8 cellular contexts compared by ENCODE assay signal in the genomic region with DNA sequence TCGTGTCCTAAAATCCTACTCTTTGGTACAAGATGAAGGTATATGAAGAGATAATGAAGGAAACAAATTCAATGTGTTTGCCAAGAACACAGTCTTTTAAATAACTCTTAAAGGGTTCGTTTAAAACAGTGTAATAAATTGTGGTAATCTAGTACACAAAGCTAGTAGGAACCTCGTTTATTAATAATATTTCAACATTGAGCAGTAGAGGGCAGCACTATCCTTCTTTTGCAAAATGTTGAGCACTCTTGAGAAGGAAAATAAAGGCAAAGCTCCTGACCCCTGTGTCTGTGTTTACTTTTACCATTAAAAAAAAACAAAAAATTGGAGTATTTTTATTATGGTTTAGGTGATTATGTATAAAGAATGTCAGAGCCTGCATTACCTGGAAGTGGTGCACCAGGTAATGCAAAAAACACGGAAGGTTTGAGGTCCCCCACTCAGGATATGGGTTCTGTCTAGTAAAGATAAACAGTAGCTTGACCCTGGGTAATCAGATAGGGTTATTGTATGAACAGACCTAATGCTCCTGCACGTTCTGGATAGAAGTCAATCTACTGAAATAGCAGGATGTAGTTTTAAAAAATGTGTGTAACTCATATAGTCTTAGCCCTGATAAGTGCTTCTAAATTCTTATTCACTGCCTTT. TPM values are rescaled to one million over a fixed set of nuclear protein-coding genes. Genes with fewer than 3 reads are reported as not detected.
DNase-seq lines count a peak whose midpoint lies in the region; ATAC-seq and TF ChIP-seq lines count a peak whose summit lies in the region.

No MANE protein-coding gene starts in this region.

- H3K36me3 ChIP-seq in Peyer's patch = no peaks in the 10 kb centered on the region
- H3K36me3 ChIP-seq in neuronal stem cell (replicated peaks in 1 of 2; ENCODE audit: control insufficient read depth in 2 of 2, insufficient read depth in 2 of 2, low read length in 2 of 2) = peaks cover 0 to 19% of the 10 kb centered on the region in 2 donors

- no peak overlapping the region for H3K23ac ChIP-seq in neuronal stem cell (ENCODE audit: low read depth, low read length, poor library complexity)

- no peak overlapping the region for H4K91ac ChIP-seq in neuronal stem cell (ENCODE audit: low read depth, low read length, poor library complexity)

- H2BK120ac ChIP-seq in neuronal stem cell (ENCODE audit: low read depth, low read length) = no peak overlapping the region

- no peaks in the 10 kb centered on the region for H3K79me1 ChIP-seq in neuronal stem cell (ENCODE audit: low read depth, low read length)

- TF ChIP-seq POLR2A in Peyer's patch (IDR thresholded peaks at IDR 0.05) = no peak

- TF ChIP-seq CTCF in Peyer's patch (IDR thresholded peaks at IDR 0.05) (peak in 5 of 6 experiments; percentile 44 to 72 (median 68)), epithelial cell of esophagus (IDR thresholded peaks at IDR 0.05; ENCODE audit: insufficient read depth, low read depth, low read length, missing control alignments) (peak; percentile 42)

- no peak overlapping the region for H4K8ac ChIP-seq in neuronal stem cell (ENCODE audit: low read depth, low read length)

- H3K4ac ChIP-seq in neuronal stem cell (ENCODE audit: low read length) = no peak overlapping the region

- no peaks in the 10 kb centered on the region for H3K4me1 ChIP-seq in Peyer's patch
- H3K4me1 ChIP-seq in neuronal stem cell (ENCODE audit: control insufficient read depth in 2 of 2, insufficient read depth in 1 of 2, low read depth in 1 of 2, low read length in 2 of 2) = peaks cover 0 to 4% of the 10 kb centered on the region in 2 donors

- H3K9me3 ChIP-seq in Peyer's patch = no peaks in the 10 kb centered on the region
- H3K9me3 ChIP-seq in neuronal stem cell (replicated peaks in 1 of 2; ENCODE audit: control insufficient read depth in 2 of 2, insufficient read depth in 1 of 2, low read depth in 1 of 2, low read length in 2 of 2) = no peaks in the 10 kb centered on the region

- H3K27ac ChIP-seq in Peyer's patch = peak overlapping the region in 2 of 4 donors; percentile 9 to 58
- no peak overlapping the region for H3K27ac ChIP-seq in neuronal stem cell (replicated peaks; ENCODE audit: low read length)

- H3K4me3 ChIP-seq in Peyer's patch = no peak overlapping the region
- H3K4me3 ChIP-seq in epithelial cell of esophagus (ENCODE audit: low read length) = no peak overlapping the region
- H3K4me3 ChIP-seq in neuronal stem cell (ENCODE audit: low read length in 2 of 2) = no peak overlapping the region

- no peak overlapping the region for H2AFZ ChIP-seq in neuronal stem cell (ENCODE audit: low read length)

- H2BK15ac ChIP-seq in neuronal stem cell (ENCODE audit: low read length) = no peak overlapping the region

- ATAC-seq in GM18909 (IDR thresholded peaks at IDR 0.05; ENCODE audit: poor library complexity, unreplicated experiment) = no peak

- peak; percentile 15 for DNase-seq in NCI-H1092 treated with DMSO at 0.1 percent for 48 hours (lab: John Stamatoyannopoulos, UW)
- DNase-seq in NCI-H1092 (lab: John Stamatoyannopoulos, UW) = no peak
- DNase-seq in HT1080 (ENCODE audit: low read depth) = peak; percentile 45
- no peak for DNase-seq in Peyer's patch
- DNase-seq in epithelial cell of esophagus (ENCODE audit: low read depth) = peak; percentile 61
- peak; percentile 20 for DNase-seq in neuronal stem cell (ENCODE audit: low spot score)
- no peak for DNase-seq in NCI-H446 treated with DMSO at 0.1 percent for 48 hours (lab: John Stamatoyannopoulos, UW)

- no peak overlapping the region for H2AK5ac ChIP-seq in neuronal stem cell (ENCODE audit: low read depth, low read length)

- H3K9ac ChIP-seq in neuronal stem cell (ENCODE audit: low read depth, low read length, poor library complexity) = no peak overlapping the region

- no peak overlapping the region for H2BK5ac ChIP-seq in neuronal stem cell (ENCODE audit: low read length)

- H3K27me3 ChIP-seq in Peyer's patch (no peaks in the 10 kb centered on the region), neuronal stem cell (ENCODE audit: control insufficient read depth in 3 of 3, insufficient read depth in 3 of 3, low read depth in 1 of 3, low read length in 3 of 3) (no peaks in the 10 kb centered on the region)

- no CpG with 5 or more reads among the region's 5 CpGs for WGBS in neuronal stem cell (ENCODE audit: extremely low coverage in 2 of 2, insufficient read length in 2 of 2, insufficient replicate concordance in 1 of 2), 2 donors

- no peak overlapping the region for H3K14ac ChIP-seq in neuronal stem cell (ENCODE audit: low read length)

- H3K18ac ChIP-seq in neuronal stem cell (ENCODE audit: low read length) = no peak overlapping the region

- no peak overlapping the region for H2BK12ac ChIP-seq in neuronal stem cell (ENCODE audit: low read length)

- H3K4me2 ChIP-seq in neuronal stem cell (ENCODE audit: insufficient read depth, low read length, poor library complexity, severe bottlenecking) = no peak overlapping the region

RNA-seq across cellular contexts. Expression of gene GOT1, which starts 5.7 kb away (rescaled TPM):
- total RNA-seq in HT1080 (2014; rRNA removed; shearing (Covaris generic)) = 33.9 and 43.9 TPM in 2 replicates
- polyA plus RNA-seq in HT1080 (2015; cell fraction: cytosol; rRNA removed) = 69.3 and 70.0 TPM in 2 replicates
- polyA plus RNA-seq in HT1080 (2015; cell fraction: nucleus; rRNA removed) = 67.3 and 81.7 TPM in 2 replicates
- 100 to 1,000 TPM in 2 of 4 donors, 10 to 100 TPM in 2; 78.4 to 141 (median 110) TPM for total RNA-seq in Peyer's patch
- 42.3 TPM for polyA plus RNA-seq in neuronal stem cell (2013, experiment 1 of 2)
- 40.4 TPM for polyA plus RNA-seq in neuronal stem cell (2013, experiment 2 of 2)

Comparison
In these comparisons a context has a peak if more than half of its experiments do, and no peak if none do; other contexts are left out.
1. DNase-seq: peak in NCI-H1092 treated with DMSO at 0.1 percent for 48 hours (single experiment), HT1080 (single experiment), epithelial cell of esophagus (single experiment) and neuronal stem cell (single experiment); none in NCI-H1092 (single experiment), Peyer's patch (0 of 3) and NCI-H446 treated with DMSO at 0.1 percent for 48 hours (single experiment).